9 cellular contexts compared by ENCODE assay signal in genomic region chr16:11871193-11871592, GRCh38. TPM values are rescaled to one million over a fixed set of nuclear protein-coding genes. Genes with fewer than 3 reads are reported as not detected.
DNase-seq lines count a peak whose midpoint lies in the region; ATAC-seq and TF ChIP-seq lines count a peak whose summit lies in the region.
"Had no signal": no experiment of that assay in that cellular context is flagged by ENCODE, and none has a peak within 500 bp of the region (broad histone marks: within the 10 kb centered on the region; RNA-seq: fewer than 3 reads in every experiment).

No MANE protein-coding gene starts in this region.

- H3K27ac ChIP-seq in HEK293 (ENCODE audit: extremely low read depth, low read depth, low read length) (no peak overlapping the region), hepatocyte (no peak overlapping the region)

- no peak overlapping the region for H3K4me3 Mint-ChIP-seq in WTC11
- no peak overlapping the region for H3K4me3 Mint-ChIP-seq in immature natural killer cell
- H3K4me3 Mint-ChIP-seq: T-helper 1 cell treated with Interleukin-12 subunit alpha and Interleukin-12 subunit beta and Interleukin-4 antibody, amounts not matched to agents 30 μg/mL and 1 μg/mL, for 36 hours had no signal

- H4K20me1 ChIP-seq in hepatocyte (ENCODE audit: insufficient read depth, poor library complexity, severe bottlenecking) = no peaks in the 10 kb centered on the region

- H3K36me3 ChIP-seq in HEK293 (ENCODE audit: control insufficient read depth in 2 of 2, insufficient read depth in 1 of 2, low read length in 2 of 2) (peaks cover 30 to 66% of the 10 kb centered on the region in 2 experiments), hepatocyte (replicated peaks; ENCODE audit: insufficient read depth, low read depth) (no peaks in the 10 kb centered on the region)

- H3K4me1 Mint-ChIP-seq in WTC11 (peaks cover 4% of the 10 kb centered on the region), immature natural killer cell (peaks cover 0 to under 1% of the 10 kb centered on the region in 2 donors)

- H3K9me3 ChIP-seq in HEK293 (ENCODE audit: control insufficient read depth, insufficient read depth, low read depth, low read length) (no peaks in the 10 kb centered on the region), hepatocyte (ENCODE audit: low read depth) (no peaks in the 10 kb centered on the region)

- H3K27ac Mint-ChIP-seq in WTC11 (peak overlapping the region; percentile 87), immature natural killer cell (peak overlapping the region in 2 of 6 donors; percentile 27 to 34)
- H3K27ac Mint-ChIP-seq: T-helper 1 cell treated with Interleukin-12 subunit alpha and Interleukin-12 subunit beta and Interleukin-4 antibody, amounts not matched to agents 30 μg/mL and 1 μg/mL, for 36 hours had no signal

- H3K4me1 ChIP-seq in HEK293 (ENCODE audit: control insufficient read depth, insufficient read depth, low read length) (peaks cover 14% of the 10 kb centered on the region), hepatocyte (ENCODE audit: insufficient read depth) (peaks cover 6% of the 10 kb centered on the region)

- POLR2A ChIA-PET in HEK293 (lab: Yijun Ruan, JAX) (no interaction called here), WTC11 (lab: Charles Lee) (no interaction called here)

- H3K27me3 Mint-ChIP-seq in WTC11 (ENCODE audit: low read depth) (no peaks in the 10 kb centered on the region; the same call in 1 of the 2 replicates), immature natural killer cell (ENCODE audit: low read depth in 3 of 3) (no peaks in the 10 kb centered on the region)

- DNase-seq in AG09319 (ENCODE audit: extremely low read depth, low read depth) (no peak), WTC11 (ENCODE audit: low spot score) (peak; percentile 28), hepatocyte (ENCODE audit: low spot score) (peak; percentile 15), SW 1271 (lab: John Stamatoyannopoulos, UW) (no peak), immature natural killer cell (no peak)

- H2AFZ ChIP-seq in hepatocyte = no peak overlapping the region

- H3K9me2 ChIP-seq in hepatocyte (replicated peaks; ENCODE audit: insufficient read depth) = no peaks in the 10 kb centered on the region

- CTCF ChIA-PET in HEK293 (lab: Yijun Ruan, JAX) (no interaction called here), WTC11 (lab: Charles Lee) (interaction anchor here (0.6 to 1.5 kb wide), 4 partner anchors 143 to 466 kb away, joined by 3 to 16 read pairs (median 4); no protein-coding TSS in a partner anchor)

- H3K4me3 ChIP-seq in HEK293 (ENCODE audit: low read depth, low read length) (no peak overlapping the region), hepatocyte (no peak overlapping the region)

- peaks cover 28% of the 10 kb centered on the region for H3K36me3 Mint-ChIP-seq in WTC11
- peaks cover 6 to 23% (median 18%) of the 10 kb centered on the region in 3 donors for H3K36me3 Mint-ChIP-seq in immature natural killer cell

- H3K27me3 ChIP-seq in hepatocyte = no peaks in the 10 kb centered on the region

- H3K4me2 ChIP-seq in hepatocyte = no peak overlapping the region

- TF ChIP-seq CTCF in AG09319 (IDR thresholded peaks at IDR 0.05; ENCODE audit: low read depth, low read length) (peak; percentile 10), HEK293 (tag by site-specific recombination; IDR thresholded peaks at IDR 0.05) (peak; percentile 59), WTC11 (IDR thresholded peaks at IDR 0.05) (no peak), hepatocyte (IDR thresholded peaks at IDR 0.05; ENCODE audit: poor library complexity) (peak; percentile 14)

- 50% methylated on average over 7 of the region's 7 CpGs for WGBS in hepatocyte (ENCODE audit: low lambda C conversion rate, missing lambda C conversion rate)

- H3K79me2 ChIP-seq in hepatocyte = peaks cover 25% of the 10 kb centered on the region

- ATAC-seq in WTC11 (peak; percentile 89), HG03378 (IDR thresholded peaks at IDR 0.05; ENCODE audit: unreplicated experiment) (no peak), HG02623 (IDR thresholded peaks at IDR 0.05; ENCODE audit: unreplicated experiment) (no peak)

- H3K9me3 Mint-ChIP-seq in WTC11 = no peaks in the 10 kb centered on the region
- H3K9me3 Mint-ChIP-seq in immature natural killer cell = no peaks in the 10 kb centered on the region
- H3K9me3 Mint-ChIP-seq: T-helper 1 cell treated with Interleukin-12 subunit alpha and Interleukin-12 subunit beta and Interleukin-4 antibody, amounts not matched to agents 30 μg/mL and 1 μg/mL, for 36 hours had no signal

TF ChIP-seq in HEK293, 187 proteins besides CTCF, POLR2A, EP300 and RAD21 (continues in another document):
- 0 out of 2 replicates have a peak, but pooled peaks have one; percentile 46 for TF ChIP-seq PATZ1 (tag by site-specific recombination; IDR thresholded peaks at IDR 0.05)
- no peak for TF ChIP-seq MYNN (tag by site-specific recombination; IDR thresholded peaks at IDR 0.05; ENCODE audit: borderline replicate concordance)
- TF ChIP-seq IKZF3 (tag by site-specific recombination; IDR thresholded peaks at IDR 0.05) = peak; percentile 62
- TF ChIP-seq OSR2 (tag by site-specific recombination; IDR thresholded peaks at IDR 0.05) = peak; percentile 99
- TF ChIP-seq ZNF654 (tag by site-specific recombination; IDR thresholded peaks at IDR 0.05; ENCODE audit: low read depth) = 0 out of 2 replicates have a peak, but pooled peaks have one; percentile 16
- 0 out of 2 replicates have a peak, but pooled peaks have one; percentile 21 for TF ChIP-seq ZNF600 (tag by site-specific recombination; IDR thresholded peaks at IDR 0.05)
- TF ChIP-seq ZBTB17 (tag by site-specific recombination; IDR thresholded peaks at IDR 0.05) = peak; percentile 72

TF ChIP-seq in WTC11, 78 proteins besides CTCF, POLR2A, EP300 and RAD21 (continues in another document):
- TF ChIP-seq SMAD3 (CRISPR knock-in tag; IDR thresholded peaks at IDR 0.05; ENCODE audit: borderline replicate concordance) = no peak
- no peak for TF ChIP-seq ZNF121 (CRISPR knock-in tag; IDR thresholded peaks at IDR 0.05)
- TF ChIP-seq ZNF671 (CRISPR knock-in tag; IDR thresholded peaks at IDR 0.05) = no peak
- no peak for TF ChIP-seq NFE2L1 (CRISPR knock-in tag; IDR thresholded peaks at IDR 0.05)
- no peak for TF ChIP-seq AR (CRISPR knock-in tag; IDR thresholded peaks at IDR 0.05)
- TF ChIP-seq, protein P1, sequence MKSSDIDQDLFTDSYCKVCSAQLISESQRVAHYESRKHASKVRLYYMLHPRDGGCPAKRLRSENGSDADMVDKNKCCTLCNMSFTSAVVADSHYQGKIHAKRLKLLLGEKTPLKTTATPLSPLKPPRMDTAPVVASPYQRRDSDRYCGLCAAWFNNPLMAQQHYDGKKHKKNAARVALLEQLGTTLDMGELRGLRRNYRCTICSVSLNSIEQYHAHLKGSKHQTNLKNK (CRISPR knock-in tag; IDR thresholded peaks at IDR 0.05) = no peak
- no peak for TF ChIP-seq SOX15 (CRISPR knock-in tag; IDR thresholded peaks at IDR 0.05)
- TF ChIP-seq, protein P2, sequence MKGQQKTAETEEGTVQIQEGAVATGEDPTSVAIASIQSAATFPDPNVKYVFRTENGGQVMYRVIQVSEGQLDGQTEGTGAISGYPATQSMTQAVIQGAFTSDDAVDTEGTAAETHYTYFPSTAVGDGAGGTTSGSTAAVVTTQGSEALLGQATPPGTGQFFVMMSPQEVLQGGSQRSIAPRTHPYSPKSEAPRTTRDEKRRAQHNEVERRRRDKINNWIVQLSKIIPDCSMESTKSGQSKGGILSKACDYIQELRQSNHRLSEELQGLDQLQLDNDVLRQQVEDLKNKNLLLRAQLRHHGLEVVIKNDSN (CRISPR knock-in tag; IDR thresholded peaks at IDR 0.05) = no peak
- TF ChIP-seq ZNF317 (CRISPR knock-in tag; IDR thresholded peaks at IDR 0.05; ENCODE audit: borderline replicate concordance, low read depth) = no peak
- TF ChIP-seq NR2C2 (CRISPR knock-in tag; IDR thresholded peaks at IDR 0.05) = no peak
- TF ChIP-seq USF2 (CRISPR knock-in tag; IDR thresholded peaks at IDR 0.05) = no peak
- no peak for TF ChIP-seq CBFB (CRISPR knock-in tag; IDR thresholded peaks at IDR 0.05; ENCODE audit: low read depth)

RNA-seq across cellular contexts. Expression of gene RSL1D1, which starts 19.9 kb away (rescaled TPM):
- total RNA-seq in WTC11 (2021) (203 to 227 TPM (median 216 TPM) in 3 replicates), hepatocyte (138 and 162 TPM in 2 replicates)
- polyA plus RNA-seq in hepatocyte (138 and 142 TPM in 2 replicates), immature natural killer cell (100 to 1,000 TPM in 2 of 3 donors, 10 to 100 TPM in 1; 37.4 to 206 (median 161) TPM)

RNA-seq across cellular contexts. Expression of gene GSPT1, which starts 44.6 kb away (rescaled TPM):
- total RNA-seq in WTC11 (2021) (154 to 190 TPM (median 159 TPM) in 3 replicates), hepatocyte (79.2 and 83.8 TPM in 2 replicates)
- polyA plus RNA-seq in hepatocyte (105 and 109 TPM in 2 replicates), immature natural killer cell (10 to 100 TPM; 45.6 to 63.0 (median 58.7) TPM)

Comparison
In these comparisons a context has a peak if more than half of its experiments do, and no peak if none do; other contexts are left out.
1. DNase-seq: peak in WTC11 (single experiment) and hepatocyte (single experiment); none in AG09319 (single experiment), SW 1271 (0 of 2) and immature natural killer cell (0 of 3).